1 cellular context compared by ENCODE assay signal in the genomic region with DNA sequence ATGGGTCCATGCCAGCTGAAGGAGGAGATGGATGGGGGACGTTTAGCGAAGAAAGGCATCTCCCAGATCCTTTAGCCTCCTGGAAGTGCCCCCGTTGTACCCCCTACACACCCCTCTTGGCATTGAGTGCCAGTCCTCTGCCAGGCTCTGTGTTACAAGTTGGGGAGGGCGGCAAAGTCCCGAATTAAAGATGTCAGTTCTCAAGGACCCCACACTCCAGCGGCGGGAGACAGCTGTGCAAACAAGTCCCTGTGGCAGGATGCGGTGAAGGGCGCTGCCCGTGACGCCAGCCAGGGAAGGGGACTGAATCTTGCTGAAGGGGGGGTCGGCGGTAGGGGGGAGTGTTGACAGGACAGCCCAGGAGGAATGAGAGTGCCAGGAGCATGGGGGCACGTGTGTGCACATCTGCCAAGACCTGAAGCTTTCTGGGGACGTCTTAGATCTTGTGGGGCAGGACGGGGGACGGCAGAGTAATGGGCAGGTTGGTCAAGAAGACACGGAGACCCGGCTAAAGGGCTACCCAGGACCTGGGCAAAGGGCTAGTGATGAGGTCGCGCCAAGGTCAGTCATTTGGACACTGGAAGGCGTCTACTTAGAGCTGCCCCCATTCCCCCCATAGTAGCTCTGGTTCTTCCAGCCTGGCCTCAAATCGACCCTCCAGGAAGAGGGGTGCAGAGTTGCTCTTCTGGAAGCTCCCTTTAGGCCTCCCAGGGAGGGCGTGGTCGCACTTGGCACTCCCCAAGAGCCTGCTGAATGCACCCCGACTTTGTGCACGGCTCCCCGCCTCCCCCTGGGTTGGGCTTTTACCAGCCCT.
TF ChIP-seq lines count a peak whose summit lies in the region.

No MANE protein-coding gene starts in this region.

TF ChIP-seq in SK-N-SH, 30 proteins besides CTCF, POLR2A, EP300 and RAD21:
- TF ChIP-seq NFIC (IDR thresholded peaks at IDR 0.05; ENCODE audit: borderline replicate concordance) (peak; percentile 3; the same call in 1 of the 2 replicates), YY1 (IDR thresholded peaks at IDR 0.05; ENCODE audit: low read depth) (no peak), TEAD4 (IDR thresholded peaks at IDR 0.05; ENCODE audit: borderline replicate concordance, insufficient read depth) (no peak), JUND (IDR thresholded peaks at IDR 0.05) (no peak)
- TF ChIP-seq, protein P1, sequence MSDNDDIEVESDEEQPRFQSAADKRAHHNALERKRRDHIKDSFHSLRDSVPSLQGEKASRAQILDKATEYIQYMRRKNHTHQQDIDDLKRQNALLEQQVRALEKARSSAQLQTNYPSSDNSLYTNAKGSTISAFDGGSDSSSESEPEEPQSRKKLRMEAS (IDR thresholded peaks at IDR 0.05; ENCODE audit: low read depth) = no peak
- TF ChIP-seq, protein P2, sequence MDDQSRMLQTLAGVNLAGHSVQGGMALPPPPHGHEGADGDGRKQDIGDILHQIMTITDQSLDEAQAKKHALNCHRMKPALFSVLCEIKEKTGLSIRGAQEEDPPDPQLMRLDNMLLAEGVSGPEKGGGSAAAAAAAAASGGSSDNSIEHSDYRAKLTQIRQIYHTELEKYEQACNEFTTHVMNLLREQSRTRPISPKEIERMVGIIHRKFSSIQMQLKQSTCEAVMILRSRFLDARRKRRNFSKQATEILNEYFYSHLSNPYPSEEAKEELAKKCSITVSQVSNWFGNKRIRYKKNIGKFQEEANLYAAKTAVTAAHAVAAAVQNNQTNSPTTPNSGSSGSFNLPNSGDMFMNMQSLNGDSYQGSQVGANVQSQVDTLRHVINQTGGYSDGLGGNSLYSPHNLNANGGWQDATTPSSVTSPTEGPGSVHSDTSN (IDR thresholded peaks at IDR 0.05) = no peak
